ENCODE assay signal across 9 cellular contexts in the genomic region with DNA sequence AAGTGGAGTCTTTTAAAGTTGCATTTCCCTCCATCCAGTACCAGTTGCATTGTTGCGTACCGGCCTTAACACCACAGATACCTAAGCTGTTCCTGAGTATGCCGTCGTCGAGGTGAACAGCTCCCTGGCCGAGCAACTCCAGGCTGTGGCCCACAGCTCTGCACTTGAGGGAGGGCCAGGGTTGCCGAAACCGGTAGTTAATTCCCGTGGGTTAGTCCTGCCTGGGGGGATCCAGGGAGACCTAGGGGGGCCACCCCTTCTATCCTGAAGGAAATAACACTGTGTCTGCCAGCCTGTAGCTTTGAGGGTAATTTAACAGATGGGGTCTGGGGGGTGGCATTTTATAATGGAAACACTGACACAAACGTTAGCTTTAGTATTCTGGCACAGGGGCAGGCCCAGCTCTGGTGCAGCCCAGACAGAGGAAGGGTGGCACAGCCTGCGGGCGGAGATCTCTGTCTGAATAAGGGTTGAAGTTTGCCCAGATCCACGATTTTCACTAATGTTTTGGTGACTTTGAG.
A peak's percentile ranks its signal among the peaks of the same experiment; 100 is the strongest.
DNase-seq lines count a peak whose midpoint lies in the region; ATAC-seq and TF ChIP-seq lines count a peak whose summit lies in the region.
"Had no signal": no experiment of that assay in that cellular context is flagged by ENCODE, and none has a peak within 500 bp of the region (broad histone marks: within the 10 kb centered on the region; RNA-seq: fewer than 3 reads in every experiment).

No MANE protein-coding gene starts in this region.

- no peak overlapping the region for H3K4me3 ChIP-seq in RWPE2 (ENCODE audit: severe bottlenecking)
- no peak overlapping the region for H3K4me3 ChIP-seq in fibroblast of lung (replicated peaks in 1 of 4; ENCODE audit: control extremely low read depth in 1 of 4, insufficient read depth in 1 of 4, low read depth in 3 of 4, low read length in 4 of 4)

- H3K27ac Mint-ChIP-seq in CD14-positive monocyte, result peak overlapping the region; percentile 93 to 98 (median 97)

- TF ChIP-seq CTCF in CD14-positive monocyte (IDR thresholded peaks at IDR 0.05) (no peak), RWPE2 (IDR thresholded peaks at IDR 0.05; ENCODE audit: poor library complexity, severe bottlenecking) (no peak), fibroblast of lung (conservative IDR thresholded peaks at IDR 0.05 in 1 of 2, IDR thresholded peaks at IDR 0.05 in 1 of 2; ENCODE audit: low read depth in 1 of 2, low read length in 2 of 2) (no peak), omental fat pad (IDR thresholded peaks at IDR 0.05) (no peak)

- ATAC-seq in RWPE2 (ENCODE audit: low read depth) (peak; percentile 2), omental fat pad (ENCODE audit: low FRiP score) (peak; percentile 10), HG03159 (IDR thresholded peaks at IDR 0.05; ENCODE audit: unreplicated experiment) (no peak), GM18870 (IDR thresholded peaks at IDR 0.05; ENCODE audit: unreplicated experiment) (no peak)

- peak overlapping the region in 1 of 2 donors; percentile 68 for H3K4me3 Mint-ChIP-seq in CD14-positive monocyte

- H3K27me3 ChIP-seq in RWPE2 (ENCODE audit: insufficient read depth, poor library complexity, severe bottlenecking) (no peaks in the 10 kb centered on the region), fibroblast of lung (ENCODE audit: control insufficient read depth, insufficient read depth, low read length) (no peaks in the 10 kb centered on the region)

- H3K9me3 ChIP-seq in RWPE2 (ENCODE audit: severe bottlenecking) (no peaks in the 10 kb centered on the region), fibroblast of lung (ENCODE audit: control insufficient read depth, insufficient read depth, low read depth, low read length) (no peaks in the 10 kb centered on the region)

- intact Hi-C loops in CD14-positive monocyte (cut with micrococcal nuclease), result loop anchor here in 1 of 2 donors (10.0 kb wide), 1 partner anchor 233 kb away; no protein-coding TSS in a partner anchor

- no peaks in the 10 kb centered on the region for H3K79me2 ChIP-seq in fibroblast of lung (ENCODE audit: control insufficient read depth, insufficient read depth, low read length)

- H3K4me2 ChIP-seq in fibroblast of lung (ENCODE audit: extremely low read depth, insufficient read depth, low read length), result peak overlapping the region; percentile 57

- no peak overlapping the region for H2AFZ ChIP-seq in fibroblast of lung (ENCODE audit: low read length)

- no peaks in the 10 kb centered on the region for H4K20me1 ChIP-seq in fibroblast of lung (ENCODE audit: control insufficient read depth, extremely low read depth, insufficient read depth, low read length)

- no peak for DNase-seq in CD14-positive monocyte (ENCODE audit: low spot score)
- DNase-seq in RWPE2 (ENCODE audit: low spot score), result peak; percentile 55
- DNase-seq in fibroblast of lung (ENCODE audit: low read depth in 2 of 2), result no peak
- no peak for DNase-seq in omental fat pad (ENCODE audit: low spot score)
- no peak for DNase-seq in hepatic stellate cell (ENCODE audit: low spot score)
- DNase-seq in stimulated activated CD4-positive, alpha-beta T cell treated with anti-CD3 and anti-CD28 coated beads, Interleukin-4, amount 100 ng/mL, for 24 hours, result no peak
- DNase-seq: T-helper 2 cell had no signal

- peak overlapping the region; percentile 42 for H3K27ac ChIP-seq in RWPE2 (ENCODE audit: poor library complexity, severe bottlenecking)
- H3K27ac ChIP-seq in fibroblast of lung (ENCODE audit: insufficient read depth, low read length), result peak overlapping the region; percentile 81

- H3K27me3 Mint-ChIP-seq in CD14-positive monocyte (ENCODE audit: low read depth in 3 of 3), result peaks cover 0 to 2% (median 2%) of the 10 kb centered on the region in 3 donors

- H3K9me3 Mint-ChIP-seq in CD14-positive monocyte, result peaks cover 0 to 6% (median 3%) of the 10 kb centered on the region in 7 donors

- H3K4me1 ChIP-seq in RWPE2 (ENCODE audit: insufficient read depth, poor library complexity, severe bottlenecking) (peaks cover 17% of the 10 kb centered on the region), fibroblast of lung (ENCODE audit: control insufficient read depth, extremely low read depth, insufficient read depth, low read length) (peaks cover 15% of the 10 kb centered on the region)

- peaks cover 64% of the 10 kb centered on the region for H3K4me1 Mint-ChIP-seq in CD14-positive monocyte

- peaks cover 32 to 37% of the 10 kb centered on the region in 2 donors for H3K36me3 Mint-ChIP-seq in CD14-positive monocyte

- H3K9ac ChIP-seq in fibroblast of lung (ENCODE audit: insufficient read depth, low read length), result no peak overlapping the region

- H3K36me3 ChIP-seq in RWPE2 (ENCODE audit: low read depth) (peaks cover 48% of the 10 kb centered on the region), fibroblast of lung (ENCODE audit: control insufficient read depth, insufficient read depth, low read length) (peaks cover 19% of the 10 kb centered on the region)

Comparison
In these comparisons a context has a peak if more than half of its experiments do, and no peak if none do; other contexts are left out.
1. ATAC-seq: peak in RWPE2 (single experiment) and omental fat pad (single experiment); none in HG03159 (single experiment) and GM18870 (single experiment).